ENCODE assay signal across 1 cellular context in the genomic region with DNA sequence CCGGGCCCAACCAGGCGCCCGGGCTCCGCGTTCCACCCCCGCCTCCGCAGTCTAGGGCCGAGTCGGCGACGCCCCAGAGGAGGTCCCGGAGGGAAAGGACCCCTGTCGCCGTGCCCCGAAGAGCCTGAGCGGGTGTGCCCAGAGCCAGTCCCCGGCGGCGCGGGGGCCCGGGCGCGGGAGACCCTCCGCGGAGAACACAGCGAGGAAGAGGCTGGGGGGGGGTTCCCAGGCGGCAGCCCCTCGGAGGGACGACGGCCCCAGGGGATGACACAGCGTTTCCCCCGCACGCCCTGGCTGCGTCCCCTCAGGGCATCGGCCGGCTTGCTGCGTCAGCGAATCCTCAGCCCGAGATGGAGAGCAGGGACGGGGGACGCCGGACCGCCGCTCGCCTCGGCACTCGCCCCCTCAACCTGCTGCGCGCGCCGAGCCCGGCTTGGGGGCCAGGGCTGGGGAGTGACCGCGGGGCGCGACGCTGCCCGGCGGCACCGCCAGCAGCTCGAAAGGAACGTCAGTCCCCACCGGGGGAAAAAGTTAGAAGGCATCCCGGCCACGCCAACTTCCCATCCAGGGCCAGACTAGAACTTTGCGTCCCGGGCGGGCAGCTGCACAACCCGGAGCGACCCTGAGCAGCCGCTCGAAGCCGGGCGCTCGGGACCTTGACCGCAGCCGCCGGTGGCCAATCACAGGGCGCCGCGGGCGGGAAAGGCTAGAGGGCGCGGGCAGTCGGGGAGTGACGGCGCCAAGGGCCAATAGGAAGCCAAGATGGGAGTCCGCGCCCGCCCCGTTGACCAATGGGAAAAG.
TF ChIP-seq lines count a peak whose summit lies in the region.

No MANE protein-coding gene starts in this region.

TF ChIP-seq in IMR-90, 13 proteins besides CTCF, POLR2A, EP300 and RAD21 (continued from another document):
- TF ChIP-seq RCOR1 (IDR thresholded peaks at IDR 0.05; ENCODE audit: insufficient replicate concordance, low read length): no peak
- TF ChIP-seq FOS (IDR thresholded peaks at IDR 0.05; ENCODE audit: low read depth, low read length): peak; percentile 81; the same call in 1 of the 2 replicates
- peak; percentile 59; the same call in 1 of the 2 replicates for TF ChIP-seq NFE2L2 (IDR thresholded peaks at IDR 0.05; ENCODE audit: low read depth, low read length)
- TF ChIP-seq CHD1 (IDR thresholded peaks at IDR 0.05; ENCODE audit: low read depth, low read length): no peak
